ENCODE assay signal across 9 cellular contexts in the genomic region with DNA sequence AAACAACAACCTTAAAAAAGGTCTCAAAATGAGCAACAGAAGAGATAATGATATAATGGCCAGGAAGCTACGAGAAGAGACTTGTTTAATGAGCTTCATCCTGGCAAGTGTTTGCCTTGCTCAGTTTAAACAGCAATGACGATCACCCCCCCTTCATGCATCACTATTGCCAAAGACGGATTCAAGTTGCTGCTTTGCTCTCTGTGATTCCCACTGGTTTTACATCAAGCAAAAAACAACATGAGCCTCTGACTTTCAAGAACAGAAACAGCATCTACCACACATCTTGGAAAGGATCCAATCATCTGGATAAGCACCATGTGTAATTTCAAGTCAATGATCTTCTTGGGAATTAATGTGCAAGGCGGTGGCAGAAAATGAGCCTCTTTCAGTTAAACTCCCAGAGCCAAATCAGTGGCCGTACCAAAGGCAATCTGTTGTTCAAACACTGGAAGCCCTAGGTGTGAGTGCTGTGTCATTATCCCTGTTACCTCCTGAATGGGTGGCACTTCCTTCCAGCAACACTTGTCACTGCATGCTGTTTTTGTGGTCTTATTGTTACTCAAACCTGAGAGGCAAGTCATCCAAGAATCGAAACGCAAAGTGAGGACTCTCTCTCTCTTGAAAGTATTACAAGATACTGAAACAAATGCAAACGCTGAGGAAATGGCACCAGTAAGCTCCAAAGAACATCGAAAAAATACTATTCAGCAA.
DNase-seq lines count a peak whose midpoint lies in the region; ATAC-seq, FAIRE-seq and TF ChIP-seq lines count a peak whose summit lies in the region.
"Had no signal": no experiment of that assay in that cellular context is flagged by ENCODE, and none has a peak within 500 bp of the region (broad histone marks: within the 10 kb centered on the region; RNA-seq: fewer than 3 reads in every experiment).

No MANE protein-coding gene starts in this region.

- peaks cover 66% of the 10 kb centered on the region for H3K4me1 Mint-ChIP-seq in activated T-helper 1 cell treated with anti-CD3 and anti-CD28 coated beads, Interleukin-12 subunit alpha, Interleukin-12 subunit beta, Interleukin-2, Interleukin-4 antibody, amounts not matched to agents 30 ng/mL and 10 ng/mL and 1 ng/mL, durations not matched to agents 14 hours and 24 hours and 36 hours (ENCODE audit: low read depth)

- POLR2A ChIA-PET in A549 (lab: Yijun Ruan, JAX), result no interaction called here

- no peak for TF ChIP-seq RAD21 in A549 (conservative IDR thresholded peaks at IDR 0.05 in 1 of 2, IDR thresholded peaks at IDR 0.05 in 1 of 2)

- peak overlapping the region; percentile 62 for H3K27ac Mint-ChIP-seq in activated T-helper 1 cell treated with anti-CD3 and anti-CD28 coated beads, Interleukin-12 subunit alpha, Interleukin-12 subunit beta, Interleukin-2, Interleukin-4 antibody, amounts not matched to agents 30 ng/mL and 10 ng/mL and 1 ng/mL, durations not matched to agents 14 hours and 24 hours and 36 hours
- H3K27ac Mint-ChIP-seq: activated B cell treated with CpG ODN at 0.5 μM for 24 hours had no signal

- peak overlapping the region; percentile 85 for H3K4me2 ChIP-seq in A549

- TF ChIP-seq CTCF in A549 (IDR thresholded peaks at IDR 0.05), result no peak
- no peak for TF ChIP-seq CTCF in prostate gland (IDR thresholded peaks at IDR 0.05)

- H3K36me3 ChIP-seq in prostate gland (no peaks in the 10 kb centered on the region), aorta (ENCODE audit: control insufficient read depth in 1 of 2, insufficient read depth in 2 of 2, low read length in 1 of 2) (peaks cover 0 to 1% of the 10 kb centered on the region in 2 donors)
- peaks cover 5% of the 10 kb centered on the region for H3K36me3 ChIP-seq in effector memory CD4-positive, alpha-beta T cell (ENCODE audit: control insufficient read depth, insufficient read depth, low read length)

- H3K4me1 ChIP-seq in A549 (peaks cover 47% of the 10 kb centered on the region), prostate gland (replicated peaks) (no peaks in the 10 kb centered on the region), aorta (ENCODE audit: control insufficient read depth in 1 of 2, insufficient read depth in 2 of 2, low read length in 2 of 2) (peaks cover 0 to 4% of the 10 kb centered on the region in 2 donors)
- H3K4me1 ChIP-seq in effector memory CD4-positive, alpha-beta T cell (ENCODE audit: control insufficient read depth, insufficient read depth, low read length, poor library complexity, severe bottlenecking), result no peaks in the 10 kb centered on the region

- H3K4me3 ChIP-seq in A549, result no peak overlapping the region
- no peak overlapping the region for H3K4me3 ChIP-seq in prostate gland
- H3K4me3 ChIP-seq in effector memory CD4-positive, alpha-beta T cell (ENCODE audit: insufficient read depth, low read depth, low read length, poor library complexity, severe bottlenecking), result no peak overlapping the region
- H3K4me3 ChIP-seq in aorta (ENCODE audit: low read length in 2 of 2), result no peak overlapping the region

- peak overlapping the region; percentile 72 to 83; a peak in 4 of 6 replicates for H3K27ac ChIP-seq in A549
- peak overlapping the region in 1 of 2 donors; percentile 20 for H3K27ac ChIP-seq in prostate gland
- H3K27ac ChIP-seq in effector memory CD4-positive, alpha-beta T cell (ENCODE audit: insufficient read depth, low read length, poor library complexity, severe bottlenecking), result no peak overlapping the region
- H3K27ac ChIP-seq in aorta (ENCODE audit: low read depth in 1 of 2, low read length in 2 of 2), result no peak overlapping the region

- ATAC-seq in A549, result no peak
- ATAC-seq in GM19395 (IDR thresholded peaks at IDR 0.05; ENCODE audit: unreplicated experiment), result peak; percentile 88
- no peak for ATAC-seq in aorta (ENCODE audit: low FRiP score)

- CTCF ChIA-PET in A549 (lab: Yijun Ruan, JAX), result interaction anchor here (0.7 to 1.2 kb wide), 2 partner anchors 14 to 26 kb away, joined by 3 read pairs; no protein-coding TSS in a partner anchor

- H3K4me3 Mint-ChIP-seq in activated T-helper 1 cell treated with anti-CD3 and anti-CD28 coated beads, Interleukin-12 subunit alpha, Interleukin-12 subunit beta, Interleukin-2, Interleukin-4 antibody, amounts not matched to agents 30 ng/mL and 10 ng/mL and 1 ng/mL, durations not matched to agents 14 hours and 24 hours and 36 hours, result peak overlapping the region; percentile 58
- H3K4me3 Mint-ChIP-seq: activated B cell treated with CpG ODN at 0.5 μM for 24 hours had no signal

- peaks cover 14% of the 10 kb centered on the region for H3K36me3 Mint-ChIP-seq in activated T-helper 1 cell treated with anti-CD3 and anti-CD28 coated beads, Interleukin-12 subunit alpha, Interleukin-12 subunit beta, Interleukin-2, Interleukin-4 antibody, amounts not matched to agents 30 ng/mL and 10 ng/mL and 1 ng/mL, durations not matched to agents 14 hours and 24 hours and 36 hours (ENCODE audit: low read depth)

- H3K27me3 ChIP-seq in prostate gland (replicated peaks; ENCODE audit: insufficient read depth), result no peaks in the 10 kb centered on the region
- no peaks in the 10 kb centered on the region for H3K27me3 ChIP-seq in effector memory CD4-positive, alpha-beta T cell (replicated peaks; ENCODE audit: control insufficient read depth, insufficient read depth, low read length, poor library complexity, severe bottlenecking)
- no peaks in the 10 kb centered on the region for H3K27me3 ChIP-seq in aorta (ENCODE audit: control insufficient read depth in 1 of 2, insufficient read depth in 2 of 2, low read length in 1 of 2)

- TF ChIP-seq POLR2A in A549 (IDR thresholded peaks at IDR 0.05; ENCODE audit: low read length) (no peak), prostate gland (IDR thresholded peaks at IDR 0.05) (no peak)

- DNase-seq in A549 (ENCODE audit: low read depth in 1 of 2, low spot score in 1 of 2) (no peak), NCI-H128 (lab: John Stamatoyannopoulos, UW; ENCODE audit: unreplicated experiment) (peak; percentile 39), prostate gland (ENCODE audit: low spot score) (peak; percentile 58), aorta (no peak), glomerular visceral epithelial cell (ENCODE audit: extremely low spot score) (no peak)
- peak; percentile 50 for DNase-seq in activated T-helper 1 cell treated with anti-CD3 and anti-CD28 coated beads, Interleukin-12 subunit alpha, Interleukin-12 subunit beta, Interleukin-2, Interleukin-4 antibody, amounts not matched to agents 30 ng/mL and 10 ng/mL and 1 ng/mL, durations not matched to agents 14 hours and 24 hours and 36 hours (ENCODE audit: low spot score)
- no peak for DNase-seq in effector memory CD4-positive, alpha-beta T cell
- DNase-seq: activated B cell treated with CpG ODN at 0.5 μM for 24 hours had no signal

- no peak for FAIRE-seq in A549 (lab: Jason Lieb, UNC)

- WGBS in A549 (ENCODE audit: missing lambda C conversion rate), result 94% methylated on average over 9 of the region's 9 CpGs
- WGBS in prostate gland, result 24% methylated on average over 9 of the region's 9 CpGs
- WGBS in aorta, 2 donors, result 84 to 86% methylated on average over 9 of the region's 9 CpGs

- no peak for TF ChIP-seq EP300 in A549 (IDR thresholded peaks at IDR 0.05)

- H3K9me3 ChIP-seq in A549, result peaks cover 6% of the 10 kb centered on the region; the same call in 1 of the 3 replicates
- H3K9me3 ChIP-seq in prostate gland, result no peaks in the 10 kb centered on the region
- H3K9me3 ChIP-seq in effector memory CD4-positive, alpha-beta T cell (ENCODE audit: control insufficient read depth, low read length), result no peaks in the 10 kb centered on the region
- no peaks in the 10 kb centered on the region for H3K9me3 ChIP-seq in aorta (ENCODE audit: control insufficient read depth, low read length)

- peaks cover 2% of the 10 kb centered on the region for H3K27me3 Mint-ChIP-seq in activated T-helper 1 cell treated with anti-CD3 and anti-CD28 coated beads, Interleukin-12 subunit alpha, Interleukin-12 subunit beta, Interleukin-2, Interleukin-4 antibody, amounts not matched to agents 30 ng/mL and 10 ng/mL and 1 ng/mL, durations not matched to agents 14 hours and 24 hours and 36 hours (ENCODE audit: insufficient read depth)
- H3K27me3 Mint-ChIP-seq: activated B cell treated with CpG ODN at 0.5 μM for 24 hours had no signal

- intact Hi-C loops in activated T-helper 1 cell treated with anti-CD3 and anti-CD28 coated beads, Interleukin-12 subunit alpha, Interleukin-12 subunit beta, Interleukin-2, Interleukin-4 antibody, amounts not matched to agents 30 ng/mL and 10 ng/mL and 1 ng/mL, durations not matched to agents 14 hours and 24 hours and 36 hours (cut with micrococcal nuclease), result loop anchor here (1.0 to 10.0 kb wide), 5 partner anchors 72 to 348 kb away; partner anchors contain the start of genes MED27 and SETX
- intact Hi-C loops in prostate gland (cut with DNase I) (no loop called here), aorta (cut with DNase I) (no loop called here)

- H3K9me3 Mint-ChIP-seq in activated T-helper 1 cell treated with anti-CD3 and anti-CD28 coated beads, Interleukin-12 subunit alpha, Interleukin-12 subunit beta, Interleukin-2, Interleukin-4 antibody, amounts not matched to agents 30 ng/mL and 10 ng/mL and 1 ng/mL, durations not matched to agents 14 hours and 24 hours and 36 hours, result no peaks in the 10 kb centered on the region
- H3K9me3 Mint-ChIP-seq: activated B cell treated with CpG ODN at 0.5 μM for 24 hours had no signal

TF ChIP-seq in A549, 52 proteins besides CTCF, POLR2A, EP300 and RAD21:
- no peak for TF ChIP-seq KDM5A (IDR thresholded peaks at IDR 0.05)
- no peak for TF ChIP-seq HEYL (CRISPR knock-in tag; IDR thresholded peaks at IDR 0.05)
- TF ChIP-seq PHF8 (IDR thresholded peaks at IDR 0.05; ENCODE audit: borderline replicate concordance, low read depth), result no peak
- TF ChIP-seq MAFK (IDR thresholded peaks at IDR 0.05; ENCODE audit: partially characterized antibody), result peak; percentile 35
TF ChIP-seq in A549: peak in this region for 1.

Comparison
In these comparisons a context has a peak if more than half of its experiments do, and no peak if none do; other contexts are left out.
1. DNase-seq: peak in NCI-H128 (single experiment), activated T-helper 1 cell treated with anti-CD3 and anti-CD28 coated beads, Interleukin-12 subunit alpha, Interleukin-12 subunit beta, Interleukin-2, Interleukin-4 antibody, amounts not matched to agents 30 ng/mL and 10 ng/mL and 1 ng/mL, durations not matched to agents 14 hours and 24 hours and 36 hours (single experiment) and prostate gland (single experiment); none in A549 (0 of 2), effector memory CD4-positive, alpha-beta T cell (0 of 3), aorta (0 of 2) and glomerular visceral epithelial cell (single experiment).
2. H3K27ac ChIP-seq: peak in A549 (2 of 2); none in effector memory CD4-positive, alpha-beta T cell (single experiment) and aorta (0 of 2).